Comparison of ENCODE assay signal across 7 cellular contexts in genomic region chr12:56644654-56645053, GRCh38. TPM values are rescaled to one million over a fixed set of nuclear protein-coding genes. Genes with fewer than 3 reads are reported as not detected.
DNase-seq lines count a peak whose midpoint lies in the region; ATAC-seq and TF ChIP-seq lines count a peak whose summit lies in the region.

No MANE protein-coding gene starts in this region.

- peaks cover 57% of the 10 kb centered on the region for H3K36me3 Mint-ChIP-seq in activated B cell treated with CpG ODN at 0.5 μM for 24 hours (ENCODE audit: low read depth)

- peak overlapping the region; percentile 97 for H3K4me3 Mint-ChIP-seq in activated B cell treated with CpG ODN at 0.5 μM for 24 hours

- H3K4me3 ChIP-seq in HCT116 (replicated peaks in 1 of 2; ENCODE audit: low read depth in 1 of 2, low read length in 2 of 2) (peak overlapping the region; percentile 99 to 100), hepatocyte (peak overlapping the region; percentile 68), smooth muscle cell (peak overlapping the region; percentile 76)

- H3K27me3 Mint-ChIP-seq in activated B cell treated with CpG ODN at 0.5 μM for 24 hours = no peaks in the 10 kb centered on the region

- H3K9me2 ChIP-seq in HCT116 (ENCODE audit: insufficient read depth) = no peaks in the 10 kb centered on the region
- no peaks in the 10 kb centered on the region for H3K9me2 ChIP-seq in hepatocyte (replicated peaks; ENCODE audit: insufficient read depth)

- H3K27ac ChIP-seq in HCT116 (ENCODE audit: low read depth, low read length) (peak overlapping the region; percentile 78), hepatocyte (peak overlapping the region; percentile 82), smooth muscle cell (ENCODE audit: low read depth) (peak overlapping the region; percentile 42)

- H3K27me3 ChIP-seq in HCT116 (ENCODE audit: insufficient read depth, low read length) (no peaks in the 10 kb centered on the region), hepatocyte (no peaks in the 10 kb centered on the region), smooth muscle cell (ENCODE audit: low read depth) (no peaks in the 10 kb centered on the region)

- no TSS peak for BruUV-seq in HCT116 (replicated peaks; lab: Mats Ljungman, UMichigan)

- H3K36me3 ChIP-seq in HCT116 (ENCODE audit: control insufficient read depth in 1 of 2, insufficient read depth in 2 of 2, low read length in 2 of 2) = peaks cover 39 to 41% of the 10 kb centered on the region in 2 experiments
- H3K36me3 ChIP-seq in hepatocyte (replicated peaks; ENCODE audit: insufficient read depth, low read depth) = no peaks in the 10 kb centered on the region
- peaks cover 3% of the 10 kb centered on the region for H3K36me3 ChIP-seq in smooth muscle cell (ENCODE audit: low read depth)

- peaks cover 2 to 19% of the 10 kb centered on the region in 2 experiments; a peak in 3 of 4 replicates for H3K4me1 ChIP-seq in HCT116 (ENCODE audit: control insufficient read depth in 1 of 2, insufficient read depth in 2 of 2, low read length in 2 of 2)
- H3K4me1 ChIP-seq in hepatocyte (ENCODE audit: insufficient read depth) = peaks cover 12% of the 10 kb centered on the region
- peaks cover 6% of the 10 kb centered on the region for H3K4me1 ChIP-seq in smooth muscle cell (ENCODE audit: low read depth)

- peaks cover 62% of the 10 kb centered on the region for H3K79me2 ChIP-seq in HCT116 (ENCODE audit: insufficient read depth, low read length)
- H3K79me2 ChIP-seq in hepatocyte = peaks cover 52% of the 10 kb centered on the region
- peaks cover 45% of the 10 kb centered on the region for H3K79me2 ChIP-seq in smooth muscle cell (ENCODE audit: low read depth)

- H4K20me1 ChIP-seq in HCT116 (ENCODE audit: insufficient read depth) = peaks cover 21% of the 10 kb centered on the region; the same call in 1 of the 2 replicates
- peaks cover 22% of the 10 kb centered on the region for H4K20me1 ChIP-seq in hepatocyte (ENCODE audit: insufficient read depth, poor library complexity, severe bottlenecking)
- peaks cover 49% of the 10 kb centered on the region for H4K20me1 ChIP-seq in smooth muscle cell (ENCODE audit: low read depth)

- no peak for TF ChIP-seq POLR2A in HCT116 (IDR thresholded peaks at IDR 0.05; ENCODE audit: borderline replicate concordance, extremely low read depth, insufficient read depth, insufficient read length)

- intact Hi-C loops in HCT116 (cut with micrococcal nuclease) (no loop called here), activated B cell treated with CpG ODN at 0.5 μM for 24 hours (cut with micrococcal nuclease) (no loop called here)

- RAD21 ChIA-PET in HCT116 (lab: Charles Lee; ENCODE audit: low non-redundant PET in 1 of 2, low total read pairs in 2 of 2, uncharacterized antibody in 2 of 2, unreplicated experiment in 2 of 2) = no interaction called here

- TF ChIP-seq RAD21 in HCT116 (IDR thresholded peaks at IDR 0.05; ENCODE audit: low read depth) = no peak

- no peak overlapping the region for H2AFZ ChIP-seq in HCT116 (ENCODE audit: low read depth, low read length, poor library complexity, severe bottlenecking)
- no peak overlapping the region for H2AFZ ChIP-seq in hepatocyte
- no peak overlapping the region for H2AFZ ChIP-seq in smooth muscle cell (ENCODE audit: low read depth)

- H3F3A ChIP-seq in smooth muscle cell (ENCODE audit: low read depth) = peaks cover 15% of the 10 kb centered on the region

- no peak for DNase-seq in HCT116 (ENCODE audit: low read depth, low spot score)
- no peak for DNase-seq in activated B cell treated with CpG ODN at 0.5 μM for 24 hours
- DNase-seq in hepatocyte (ENCODE audit: low spot score) = no peak
- no peak for DNase-seq in smooth muscle cell (lab: John Stamatoyannopoulos, UW; ENCODE audit: unreplicated experiment)
- no peak for DNase-seq in retina

- H3K9me3 Mint-ChIP-seq in activated B cell treated with CpG ODN at 0.5 μM for 24 hours = no peaks in the 10 kb centered on the region

- no peaks in the 10 kb centered on the region for H3K9me3 ChIP-seq in HCT116 (ENCODE audit: control insufficient read depth in 1 of 2, insufficient read depth in 1 of 2, low read depth in 1 of 2, low read length in 2 of 2)
- H3K9me3 ChIP-seq in hepatocyte (ENCODE audit: low read depth) = no peaks in the 10 kb centered on the region
- no peaks in the 10 kb centered on the region for H3K9me3 ChIP-seq in smooth muscle cell (replicated peaks; ENCODE audit: low read depth)

- peaks cover 28% of the 10 kb centered on the region for H3K4me1 Mint-ChIP-seq in activated B cell treated with CpG ODN at 0.5 μM for 24 hours

- TF ChIP-seq CTCF in HCT116 (IDR thresholded peaks at IDR 0.05 in 2 of 3, conservative IDR thresholded peaks at IDR 0.05 in 1 of 3; ENCODE audit: borderline replicate concordance in 1 of 3, insufficient read depth in 1 of 3, low read depth in 2 of 3, low read length in 2 of 3) (no peak), activated B cell treated with CpG ODN at 0.5 μM for 24 hours (IDR thresholded peaks at IDR 0.05) (no peak), hepatocyte (IDR thresholded peaks at IDR 0.05; ENCODE audit: poor library complexity) (no peak), smooth muscle cell (IDR thresholded peaks at IDR 0.05; ENCODE audit: borderline replicate concordance, insufficient read depth, poor library complexity, severe bottlenecking) (no peak)

- 64% methylated on average over 4 of the region's 4 CpGs for WGBS in hepatocyte (ENCODE audit: low lambda C conversion rate, missing lambda C conversion rate)
- 67% methylated on average over 4 of the region's 4 CpGs for WGBS in smooth muscle cell (ENCODE audit: low lambda C conversion rate)

- H3K9ac ChIP-seq in HCT116 (ENCODE audit: low read length) (peak overlapping the region; percentile 96), smooth muscle cell (ENCODE audit: low read depth) (peak overlapping the region; percentile 83)

- H3K4me2 ChIP-seq in HCT116 (ENCODE audit: low read length) (peak overlapping the region; percentile 80), hepatocyte (peak overlapping the region; percentile 96), smooth muscle cell (peak overlapping the region; percentile 85)

- CTCF ChIA-PET in HCT116 (lab: Charles Lee) (interaction anchor here (3.2 kb wide), 1 partner anchor 8 kb away, joined by 19 read pairs; no protein-coding TSS in a partner anchor), activated B cell treated with CpG ODN at 0.5 μM for 24 hours (lab: Charles Lee) (no interaction called here)

- POLR2A ChIA-PET in HCT116 (lab: Charles Lee) = interaction anchor here (3.3 kb wide), 1 partner anchor 8 kb away, joined by 23 read pairs; no protein-coding TSS in a partner anchor
- POLR2A ChIA-PET in activated B cell treated with CpG ODN at 0.5 μM for 24 hours (lab: Charles Lee) = interaction anchor here (0.9 to 4.7 kb wide), 9 partner anchors 9 to 156 kb away, joined by 3 to 87 read pairs (median 23); partner anchors contain the start of genes NACA and PTGES3

- ATAC-seq in HCT116 = no peak
- ATAC-seq in activated B cell treated with CpG ODN at 0.5 μM for 24 hours (ENCODE audit: low read depth) = no peak
- ATAC-seq in HG03354 (IDR thresholded peaks at IDR 0.05; ENCODE audit: poor library complexity, severe bottlenecking, unreplicated experiment) = no peak
- no peak for ATAC-seq in HG02759 (IDR thresholded peaks at IDR 0.05; ENCODE audit: unreplicated experiment)

- peak overlapping the region; percentile 99 for H3K27ac Mint-ChIP-seq in activated B cell treated with CpG ODN at 0.5 μM for 24 hours

TF ChIP-seq in HCT116, 20 proteins besides CTCF, POLR2A, EP300 and RAD21:
- TF ChIP-seq EZH2 (IDR thresholded peaks at IDR 0.05) (no peak), ZFX (IDR thresholded peaks at IDR 0.05) (no peak), SRF (IDR thresholded peaks at IDR 0.05; ENCODE audit: low read depth) (no peak), JUND (IDR thresholded peaks at IDR 0.05) (no peak), EGR1 (IDR thresholded peaks at IDR 0.05; ENCODE audit: low read depth) (no peak), CEBPB (IDR thresholded peaks at IDR 0.05; ENCODE audit: low read depth) (no peak), POLR2AphosphoS5 (IDR thresholded peaks at IDR 0.05; ENCODE audit: low read depth, low read length) (no peak), ELF1 (IDR thresholded peaks at IDR 0.05; ENCODE audit: borderline replicate concordance, low read depth) (no peak)
- TF ChIP-seq, protein P1, sequence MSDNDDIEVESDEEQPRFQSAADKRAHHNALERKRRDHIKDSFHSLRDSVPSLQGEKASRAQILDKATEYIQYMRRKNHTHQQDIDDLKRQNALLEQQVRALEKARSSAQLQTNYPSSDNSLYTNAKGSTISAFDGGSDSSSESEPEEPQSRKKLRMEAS (IDR thresholded peaks at IDR 0.05) = no peak

RNA-seq across cellular contexts. Expression of gene ATP5F1B, which starts 1.1 kb away (rescaled TPM):
- total RNA-seq in HCT116 (2021; ENCODE audit: unreplicated experiment) (1,051 TPM), activated B cell treated with CpG ODN at 0.5 μM for 24 hours (499 and 503 TPM in 2 replicates), hepatocyte (478 and 579 TPM in 2 replicates), smooth muscle cell (489 and 498 TPM in 2 replicates)
- 997 and 1,023 TPM in 2 replicates for polyA plus RNA-seq in HCT116 (2012)
- polyA plus RNA-seq in hepatocyte (950 and 953 TPM in 2 replicates), smooth muscle cell (953 and 954 TPM in 2 replicates)

RNA-seq across cellular contexts. Expression of gene BAZ2A, which starts 14.5 kb away (rescaled TPM):
- total RNA-seq in HCT116 (2021; ENCODE audit: unreplicated experiment) (106 TPM), activated B cell treated with CpG ODN at 0.5 μM for 24 hours (153 and 192 TPM in 2 replicates), hepatocyte (27.9 and 34.5 TPM in 2 replicates), smooth muscle cell (33.4 and 34.1 TPM in 2 replicates)
- 56.1 and 56.8 TPM in 2 replicates for polyA plus RNA-seq in HCT116 (2012)
- polyA plus RNA-seq in hepatocyte (33.1 and 42.0 TPM in 2 replicates), smooth muscle cell (26.2 and 38.3 TPM in 2 replicates)

RNA-seq across cellular contexts. Expression of gene PTGES3, which starts 43.4 kb away (rescaled TPM):
- 404 TPM for total RNA-seq in HCT116 (2021; ENCODE audit: unreplicated experiment)
- polyA plus RNA-seq in HCT116 (2012) = 129 and 177 TPM in 2 replicates
- 183 and 185 TPM in 2 replicates for total RNA-seq in activated B cell treated with CpG ODN at 0.5 μM for 24 hours
- 128 and 142 TPM in 2 replicates for total RNA-seq in hepatocyte
- polyA plus RNA-seq in hepatocyte = 154 and 156 TPM in 2 replicates
- total RNA-seq in smooth muscle cell = 128 TPM in 2 replicates
- 160 and 165 TPM in 2 replicates for polyA plus RNA-seq in smooth muscle cell
